ENCODE assay signal across 12 cellular contexts in the genomic region with DNA sequence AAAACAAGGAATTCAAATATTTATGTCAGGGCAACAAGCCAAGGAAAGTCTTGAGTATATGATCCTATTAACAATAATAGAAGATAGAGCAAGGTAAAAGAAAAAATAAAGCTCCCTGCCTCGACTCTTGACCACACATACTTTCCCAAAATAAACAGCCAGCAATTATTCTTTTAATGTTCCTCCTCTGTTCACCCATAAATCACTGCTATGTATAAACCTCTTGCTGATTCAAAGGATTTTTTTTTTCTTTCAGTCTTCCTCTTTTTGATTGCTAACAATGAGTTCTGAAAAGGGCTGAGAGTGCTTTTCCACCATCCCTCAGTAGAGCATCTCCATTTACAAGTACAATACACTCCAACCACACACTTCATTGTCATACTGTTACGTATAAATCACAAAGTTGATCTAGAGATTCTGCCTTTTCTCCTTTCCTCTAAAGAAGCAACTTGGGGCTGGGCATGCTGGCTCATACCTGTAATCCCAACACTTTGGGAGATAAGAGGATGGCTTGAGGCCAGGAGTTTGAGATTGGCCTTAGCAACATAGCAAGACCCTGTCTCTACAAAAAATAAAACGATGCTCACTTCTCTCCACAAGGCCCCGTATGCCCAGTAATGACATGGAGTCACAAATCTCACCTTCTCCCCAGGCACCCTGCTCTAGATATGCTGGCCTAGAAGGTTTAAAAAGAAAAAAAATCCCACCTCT. TPM values are rescaled to one million over a fixed set of nuclear protein-coding genes. Genes with fewer than 3 reads are reported as not detected.
DNase-seq lines count a peak whose midpoint lies in the region; ATAC-seq and TF ChIP-seq lines count a peak whose summit lies in the region.
"Had no signal": no experiment of that assay in that cellular context is flagged by ENCODE, and none has a peak within 500 bp of the region (broad histone marks: within the 10 kb centered on the region; RNA-seq: fewer than 3 reads in every experiment).

No MANE protein-coding gene starts in this region.

- peak; percentile 45 for DNase-seq in NCI-H510A treated with DMSO at 0.1 percent for 48 hours (lab: John Stamatoyannopoulos, UW)
- no peak for DNase-seq in NCI-H510A (lab: John Stamatoyannopoulos, UW)
- peak; percentile 2 for DNase-seq in NCI-H2227 (lab: John Stamatoyannopoulos, UW; ENCODE audit: unreplicated experiment)
- DNase-seq in endothelial cell (ENCODE audit: low spot score) = no peak
- DNase-seq in stimulated activated naive B cell treated with anti-CD40 and anti-IgM and Interleukin-4, amounts not matched to agents 10 μg/mL and 1 μg/mL and 100 μg/mL, for 72 hours = no peak
- no peak for DNase-seq in RKO (ENCODE audit: low spot score)
- DNase-seq in erythroblast (lab: John Stamatoyannopoulos, UW) = no peak
- no peak for DNase-seq in AML-193 (lab: John Stamatoyannopoulos, UW)
- DNase-seq: hypothalamus, MV-4-11, tibial artery had no signal

- peak; percentile 32 to 44 for ATAC-seq in stimulated activated naive B cell treated with anti-CD40 and anti-IgM and Interleukin-4, amounts not matched to agents 10 μg/mL and 1 μg/mL and 100 μg/mL, for 72 hours (replicated peaks)
- ATAC-seq: Panc1 had no signal

- TF ChIP-seq CTCF in endothelial cell (IDR thresholded peaks at IDR 0.05; ENCODE audit: unreplicated experiment) = no peak

- H3K9me3 Mint-ChIP-seq in endothelial cell (ENCODE audit: unreplicated experiment) = no peaks in the 10 kb centered on the region
- peaks cover 1 to 3% of the 10 kb centered on the region in 2 donors for H3K9me3 Mint-ChIP-seq in stimulated activated naive B cell treated with anti-CD40 and anti-IgM and Interleukin-4, amounts not matched to agents 10 μg/mL and 1 μg/mL and 100 μg/mL, for 72 hours

- peak overlapping the region; percentile 34 for H3K27ac Mint-ChIP-seq in endothelial cell (ENCODE audit: unreplicated experiment)
- H3K27ac Mint-ChIP-seq in stimulated activated naive B cell treated with anti-CD40 and anti-IgM and Interleukin-4, amounts not matched to agents 10 μg/mL and 1 μg/mL and 100 μg/mL, for 72 hours = peak overlapping the region; percentile 48

- H3K36me3 Mint-ChIP-seq in endothelial cell (ENCODE audit: low read depth, unreplicated experiment) = no peaks in the 10 kb centered on the region
- peaks cover 21 to 42% of the 10 kb centered on the region in 2 donors for H3K36me3 Mint-ChIP-seq in stimulated activated naive B cell treated with anti-CD40 and anti-IgM and Interleukin-4, amounts not matched to agents 10 μg/mL and 1 μg/mL and 100 μg/mL, for 72 hours

- peaks cover 2% of the 10 kb centered on the region for H3K27me3 Mint-ChIP-seq in endothelial cell (ENCODE audit: unreplicated experiment)
- H3K27me3 Mint-ChIP-seq in stimulated activated naive B cell treated with anti-CD40 and anti-IgM and Interleukin-4, amounts not matched to agents 10 μg/mL and 1 μg/mL and 100 μg/mL, for 72 hours = no peaks in the 10 kb centered on the region

- H3K4me1 Mint-ChIP-seq in endothelial cell (ENCODE audit: unreplicated experiment) = peaks cover 22% of the 10 kb centered on the region
- H3K4me1 Mint-ChIP-seq in stimulated activated naive B cell treated with anti-CD40 and anti-IgM and Interleukin-4, amounts not matched to agents 10 μg/mL and 1 μg/mL and 100 μg/mL, for 72 hours = peaks cover 40 to 91% of the 10 kb centered on the region in 2 donors

- TF ChIP-seq POLR2A in erythroblast (IDR thresholded peaks at IDR 0.05; ENCODE audit: low read length) = no peak

- no peak overlapping the region for H3K4me3 Mint-ChIP-seq in endothelial cell (ENCODE audit: unreplicated experiment)
- peak overlapping the region in 1 of 2 donors; percentile 16 for H3K4me3 Mint-ChIP-seq in stimulated activated naive B cell treated with anti-CD40 and anti-IgM and Interleukin-4, amounts not matched to agents 10 μg/mL and 1 μg/mL and 100 μg/mL, for 72 hours

RNA-seq across cellular contexts. Expression of a gene that starts 24.0 kb away (rescaled TPM):
- 18.6 TPM for total RNA-seq in endothelial cell (ENCODE audit: unreplicated experiment)

Comparison
In these comparisons a context has a peak if more than half of its experiments do, and no peak if none do; other contexts are left out.
1. DNase-seq: peak in NCI-H510A treated with DMSO at 0.1 percent for 48 hours (single experiment) and NCI-H2227 (single experiment); none in NCI-H510A (single experiment), endothelial cell (single experiment), stimulated activated naive B cell treated with anti-CD40 and anti-IgM and Interleukin-4, amounts not matched to agents 10 μg/mL and 1 μg/mL and 100 μg/mL, for 72 hours (single experiment), RKO (single experiment), erythroblast (0 of 2) and AML-193 (0 of 2).